Comparison of ENCODE assay signal across 18 cellular contexts in genomic region chr17:81075307-81075706, GRCh38. TPM values are rescaled to one million over a fixed set of nuclear protein-coding genes. Genes with fewer than 3 reads are reported as not detected.
A peak's percentile ranks its signal among the peaks of the same experiment; 100 is the strongest.
DNase-seq lines count a peak whose midpoint lies in the region; ATAC-seq, FAIRE-seq and TF ChIP-seq lines count a peak whose summit lies in the region.
"Had no signal": no experiment of that assay in that cellular context is flagged by ENCODE, and none has a peak within 500 bp of the region (broad histone marks: within the 10 kb centered on the region; RNA-seq: fewer than 3 reads in every experiment).

No MANE protein-coding gene starts in this region.

- CTCF ChIA-PET in activated CD8-positive, alpha-beta T cell treated with anti-CD3 and anti-CD28 coated beads, Interleukin-2, amount 10 ng/mL, durations not matched to agents 7 days and 5 days (lab: Charles Lee): no interaction called here

- FAIRE-seq in D721Med (lab: Jason Lieb, UNC): no peak
- FAIRE-seq: K562 had no signal

- TF ChIP-seq CTCF in D721Med (IDR thresholded peaks at IDR 0.05; ENCODE audit: insufficient read depth, missing control alignments): peak; percentile 47
- no peak for TF ChIP-seq CTCF in dorsolateral prefrontal cortex (IDR thresholded peaks at IDR 0.05 in 54 of 56, conservative IDR thresholded peaks at IDR 0.05 in 2 of 56; ENCODE audit: low read depth in 1 of 56, partially characterized antibody in 56 of 56)
- no peak for TF ChIP-seq CTCF in stomach (IDR thresholded peaks at IDR 0.05)
- no peak for TF ChIP-seq CTCF in coronary artery (IDR thresholded peaks at IDR 0.05)

- H3K4me3 ChIP-seq in dorsolateral prefrontal cortex (no peak overlapping the region), stomach (no peak overlapping the region), coronary artery (no peak overlapping the region)
- H3K4me3 ChIP-seq: K562, PC-9, SJSA1 had no signal

- H3K4me1 Mint-ChIP-seq in activated CD8-positive, alpha-beta T cell treated with anti-CD3 and anti-CD28 coated beads, Interleukin-2, amount 10 ng/mL, durations not matched to agents 7 days and 5 days (ENCODE audit: low read depth): no peaks in the 10 kb centered on the region

- no peak for TF ChIP-seq POLR2A in stomach (IDR thresholded peaks at IDR 0.05)

- no peaks in the 10 kb centered on the region for H3K36me3 Mint-ChIP-seq in activated CD8-positive, alpha-beta T cell treated with anti-CD3 and anti-CD28 coated beads, Interleukin-2, amount 10 ng/mL, durations not matched to agents 7 days and 5 days (ENCODE audit: low read depth)

- no peak overlapping the region for H3K4me3 Mint-ChIP-seq in activated CD8-positive, alpha-beta T cell treated with anti-CD3 and anti-CD28 coated beads, Interleukin-2, amount 10 ng/mL, durations not matched to agents 7 days and 5 days
- H3K4me3 Mint-ChIP-seq: CD4-positive, alpha-beta T cell; T-helper 1 cell treated with Interleukin-12 subunit alpha and Interleukin-12 subunit beta and Interleukin-4 antibody, amounts not matched to agents 30 μg/mL and 1 μg/mL, for 36 hours had no signal

- peaks cover 0 to 59% (median 23%) of the 10 kb centered on the region in 4 donors for H3K36me3 ChIP-seq in stomach

- peak overlapping the region in 46 of 59 donors; percentile 2 to 86 (median 61) for H3K27ac ChIP-seq in dorsolateral prefrontal cortex
- peak overlapping the region in 4 of 5 donors; percentile 2 to 30 (median 23) for H3K27ac ChIP-seq in stomach
- H3K27ac ChIP-seq in coronary artery: no peak overlapping the region
- H3K27ac ChIP-seq: PC-9, SJSA1 had no signal

- WGBS in stomach, 5 donors: 82 to 89% (median 88%) methylated on average over 17 of the region's 17 CpGs

- H3K27me3 ChIP-seq in dorsolateral prefrontal cortex (no peaks in the 10 kb centered on the region), stomach (no peaks in the 10 kb centered on the region)
- H3K27me3 ChIP-seq: SJSA1 had no signal

- DNase-seq in D721Med (ENCODE audit: insufficient read length, low spot score) (peak; percentile 88), NCI-H82 treated with DMSO at 0.1 percent for 48 hours (lab: John Stamatoyannopoulos, UW; ENCODE audit: unreplicated experiment) (peak; percentile 70), dorsolateral prefrontal cortex (no peak), stomach (no peak), coronary artery (ENCODE audit: low spot score) (no peak)
- no peak for DNase-seq in activated CD8-positive, alpha-beta T cell treated with anti-CD3 and anti-CD28 coated beads, Interleukin-2, amount 10 ng/mL, durations not matched to agents 7 days and 5 days
- DNase-seq: CD4-positive, alpha-beta T cell; DMS79 treated with DMSO at 0.1 percent for 48 hours; NCI-H1105 treated with DMSO at 0.1 percent for 48 hours; NCI-H1694; NCI-H2081 treated with DMSO at 0.1 percent for 48 hours; NCI-H446 treated with DMSO at 0.1 percent for 48 hours; NCI-H774; PC-9 had no signal

- intact Hi-C loops in dorsolateral prefrontal cortex (cut with DNase I): no loop called here
- intact Hi-C loops in stomach (cut with DNase I; ENCODE audit: low total_unique reads): no loop called here

- H3K27me3 Mint-ChIP-seq in activated CD8-positive, alpha-beta T cell treated with anti-CD3 and anti-CD28 coated beads, Interleukin-2, amount 10 ng/mL, durations not matched to agents 7 days and 5 days (ENCODE audit: low read depth): no peaks in the 10 kb centered on the region
- H3K27me3 Mint-ChIP-seq: CD4-positive, alpha-beta T cell had no signal

- H3K9me3 ChIP-seq in stomach: no peaks in the 10 kb centered on the region
- H3K9me3 ChIP-seq: SJSA1 had no signal

- TF ChIP-seq EP300 in stomach (IDR thresholded peaks at IDR 0.05): no peak

- ATAC-seq in activated CD8-positive, alpha-beta T cell treated with anti-CD3 and anti-CD28 coated beads, Interleukin-2, amount 10 ng/mL, durations not matched to agents 7 days and 5 days: no peak
- no peak for ATAC-seq in GM18520 (IDR thresholded peaks at IDR 0.05; ENCODE audit: unreplicated experiment)
- ATAC-seq: K562 had no signal

- H3K9me3 Mint-ChIP-seq in activated CD8-positive, alpha-beta T cell treated with anti-CD3 and anti-CD28 coated beads, Interleukin-2, amount 10 ng/mL, durations not matched to agents 7 days and 5 days (ENCODE audit: insufficient read depth): no peaks in the 10 kb centered on the region
- H3K9me3 Mint-ChIP-seq: CD4-positive, alpha-beta T cell; T-helper 1 cell treated with Interleukin-12 subunit alpha and Interleukin-12 subunit beta and Interleukin-4 antibody, amounts not matched to agents 30 μg/mL and 1 μg/mL, for 36 hours had no signal

- H3K4me1 ChIP-seq in stomach: peaks cover 7 to 60% (median 44%) of the 10 kb centered on the region in 4 donors

- no peak overlapping the region for H3K27ac Mint-ChIP-seq in activated CD8-positive, alpha-beta T cell treated with anti-CD3 and anti-CD28 coated beads, Interleukin-2, amount 10 ng/mL, durations not matched to agents 7 days and 5 days
- H3K27ac Mint-ChIP-seq: CD4-positive, alpha-beta T cell; T-helper 1 cell treated with Interleukin-12 subunit alpha and Interleukin-12 subunit beta and Interleukin-4 antibody, amounts not matched to agents 30 μg/mL and 1 μg/mL, for 36 hours had no signal

- POLR2A ChIA-PET in activated CD8-positive, alpha-beta T cell treated with anti-CD3 and anti-CD28 coated beads, Interleukin-2, amount 10 ng/mL, durations not matched to agents 7 days and 5 days (lab: Charles Lee): no interaction called here

RNA-seq across cellular contexts. Expression of gene BAIAP2, which starts 40.4 kb away (rescaled TPM):
- total RNA-seq in dorsolateral prefrontal cortex (100 to 1,000 TPM; 104 to 353 (median 235) TPM), stomach (100 to 1,000 TPM in 2 of 5 donors, 10 to 100 TPM in 3; 21.1 to 263 (median 96.9) TPM)
- 10 to 100 TPM; 37.5 to 66.1 (median 46.6) TPM for polyA plus RNA-seq in stomach
- total RNA-seq in activated CD8-positive, alpha-beta T cell treated with anti-CD3 and anti-CD28 coated beads, Interleukin-2, amount 10 ng/mL, durations not matched to agents 7 days and 5 days: 1 to 10 TPM; 5.0 to 5.8 TPM

Comparison
In these comparisons a context has a peak if more than half of its experiments do, and no peak if none do; other contexts are left out.
1. DNase-seq: peak in D721Med (single experiment) and NCI-H82 treated with DMSO at 0.1 percent for 48 hours (single experiment); none in dorsolateral prefrontal cortex (0 of 10), stomach (single experiment), activated CD8-positive, alpha-beta T cell treated with anti-CD3 and anti-CD28 coated beads, Interleukin-2, amount 10 ng/mL, durations not matched to agents 7 days and 5 days (single experiment) and coronary artery (single experiment).
2. H3K27ac ChIP-seq: peak in dorsolateral prefrontal cortex (46 of 59) and stomach (4 of 5); none in coronary artery (0 of 2).